ENCODE assay signal across 8 cellular contexts in genomic region chr1:2547210-2548067, GRCh38. TPM values are rescaled to one million over a fixed set of nuclear protein-coding genes. Genes with fewer than 3 reads are reported as not detected.
A peak's percentile ranks its signal among the peaks of the same experiment; 100 is the strongest.
DNase-seq lines count a peak whose midpoint lies in the region; ATAC-seq, FAIRE-seq and TF ChIP-seq lines count a peak whose summit lies in the region.

No MANE protein-coding gene starts in this region.

- H3K4me3 ChIP-seq in OCI-LY1 (ENCODE audit: low read depth, low read length, poor library complexity, severe bottlenecking) (peak overlapping the region; percentile 67), K562 (peak overlapping the region; percentile 62), mesodermal cell (ENCODE audit: extremely low read depth, insufficient read depth, low read length, poor library complexity, severe bottlenecking) (peak overlapping the region; percentile 52), testis (peak overlapping the region; percentile 50 to 61)

- TF ChIP-seq CTCF in OCI-LY1 (IDR thresholded peaks at IDR 0.05; ENCODE audit: low read length) (no peak), K562 (IDR thresholded peaks at IDR 0.05 in 2 of 3, conservative IDR thresholded peaks at IDR 0.05 in 1 of 3; ENCODE audit: insufficient read depth in 2 of 3, low read depth in 1 of 3, low read length in 3 of 3) (no peak), testis (IDR thresholded peaks at IDR 0.05) (no peak)

- no peaks in the 10 kb centered on the region for H3K9me2 ChIP-seq in OCI-LY1 (ENCODE audit: low read depth, low read length)

- no peak for TF ChIP-seq EP300 in K562 (IDR thresholded peaks at IDR 0.05; ENCODE audit: low read length)

- DNase-seq in NK-92 treated with Interleukin-12 subunit alpha and Interleukin-12 subunit beta, amount 100 ng/mL, for 24 hours (lab: John Stamatoyannopoulos, UW) = peak; percentile 55
- DNase-seq in NK-92 (lab: John Stamatoyannopoulos, UW; ENCODE audit: unreplicated experiment) = no peak
- no peak for DNase-seq in K562 (ENCODE audit: extremely low read depth in 1 of 4, low spot score in 3 of 4)
- no peak for DNase-seq in testis
- DNase-seq in hippocampal formation (lab: John Stamatoyannopoulos, UW) = no peak

- 7% methylated on average over 25 of the region's 27 CpGs for WGBS in K562 (ENCODE audit: insufficient coverage, low coverage, missing lambda C conversion rate)
- WGBS in mesodermal cell (ENCODE audit: insufficient coverage in 2 of 2), 2 experiments = 11 to 12% methylated on average over 21 to 24 of the region's 27 CpGs
- 17 to 26% methylated on average over 3 to 27 of the region's 27 CpGs for WGBS in testis, 2 donors

- no peaks in the 10 kb centered on the region for H3F3A ChIP-seq in OCI-LY1 (ENCODE audit: insufficient read depth, low read length)

- CTCF ChIA-PET in K562 (lab: Yijun Ruan, JAX; ENCODE audit: low intra/inter-chr PET ratio) = interaction anchor here (3.0 kb wide), 1 partner anchor 134 kb away, joined by 36 read pairs; the partner anchor contains the start of gene PEX10

- BruUV-seq in K562 (replicated peaks; lab: Mats Ljungman, UMichigan) = no TSS peak

- FAIRE-seq in K562 (lab: Jason Lieb, UNC) = no peak

- H4K20me1 ChIP-seq in OCI-LY1 (ENCODE audit: insufficient read depth, low read length) (no peaks in the 10 kb centered on the region), K562 (replicated peaks; ENCODE audit: control insufficient read depth, insufficient read depth, low read length) (no peaks in the 10 kb centered on the region; the same call in 1 of the 2 replicates)

- peaks cover 34% of the 10 kb centered on the region for H3K4me1 ChIP-seq in OCI-LY1 (ENCODE audit: insufficient read depth, low read length, severe bottlenecking)
- peaks cover 57 to 85% of the 10 kb centered on the region in 2 experiments for H3K4me1 ChIP-seq in K562 (replicated peaks in 1 of 2; ENCODE audit: control insufficient read depth in 2 of 2, insufficient read depth in 2 of 2, low read length in 2 of 2)
- peaks cover 38% of the 10 kb centered on the region for H3K4me1 ChIP-seq in mesodermal cell (ENCODE audit: control insufficient read depth, insufficient read depth, low read length, poor library complexity, severe bottlenecking)
- peaks cover 54% of the 10 kb centered on the region for H3K4me1 ChIP-seq in testis

- POLR2A ChIA-PET in K562 (lab: Yijun Ruan, JAX) = interaction anchor here (0.6 to 1.7 kb wide), 8 partner anchors 9 to 135 kb away, joined by 3 to 5 read pairs (median 3); partner anchors contain the start of genes PEX10 and TNFRSF14

- peaks cover 3% of the 10 kb centered on the region for H3K9me1 ChIP-seq in K562 (ENCODE audit: control insufficient read depth, insufficient read depth, low read length)

- H3K36me3 ChIP-seq in OCI-LY1 (ENCODE audit: insufficient read depth, low read length) (no peaks in the 10 kb centered on the region), K562 (ENCODE audit: control insufficient read depth, insufficient read depth, low read length) (no peaks in the 10 kb centered on the region), mesodermal cell (ENCODE audit: control insufficient read depth, insufficient read depth, low read length) (no peaks in the 10 kb centered on the region), testis (ENCODE audit: low read depth, missing control alignments) (no peaks in the 10 kb centered on the region)

- intact Hi-C loops in K562 (cut with micrococcal nuclease) = loop anchor here (1.0 to 10.0 kb wide), 5 partner anchors 40 to 353 kb away; partner anchors contain the start of genes FAAP20, PRXL2B and TTC34
- intact Hi-C loops in testis (cut with DNase I; ENCODE audit: low total_unique reads) = loop anchor here (5.0 kb wide), 1 partner anchor 135 kb away; the partner anchor contains the start of gene PEX10

- TF ChIP-seq POLR2A in K562 (conservative IDR thresholded peaks at IDR 0.05) (peak; percentile 38), testis (IDR thresholded peaks at IDR 0.05) (no peak)

- TF ChIP-seq RAD21 in K562 (CRISPR knock-in tag; conservative IDR thresholded peaks at IDR 0.05 in 1 of 2, IDR thresholded peaks at IDR 0.05 in 1 of 2) = no peak

- peak overlapping the region; percentile 77 for H3K4me2 ChIP-seq in OCI-LY1 (ENCODE audit: low read length)
- peak overlapping the region; percentile 87 for H3K4me2 ChIP-seq in K562 (ENCODE audit: insufficient read depth, low read length)

- ATAC-seq in K562 (peak; percentile 4), HG02678 (IDR thresholded peaks at IDR 0.05; ENCODE audit: unreplicated experiment) (no peak)

- in situ Hi-C loops in K562 (cut with MboI) = loop anchor here (25.0 kb wide), 1 partner anchor 360 kb away; the partner anchor contains the start of gene FAAP20

- H2AFZ ChIP-seq in OCI-LY1 (ENCODE audit: low read length) = no peak overlapping the region
- H2AFZ ChIP-seq in K562 (ENCODE audit: low read depth, low read length) = peak overlapping the region; percentile 26

- H3K9ac ChIP-seq in OCI-LY1 (ENCODE audit: low read length) (peak overlapping the region; percentile 60), K562 (ENCODE audit: insufficient read depth in 1 of 2, low read depth in 2 of 2, low read length in 2 of 2) (peak overlapping the region; percentile 59 to 87)

- no peaks in the 10 kb centered on the region for H3K27me3 ChIP-seq in OCI-LY1 (ENCODE audit: insufficient read depth, low read length)
- no peaks in the 10 kb centered on the region for H3K27me3 ChIP-seq in K562 (ENCODE audit: control insufficient read depth in 2 of 2, insufficient read depth in 2 of 2, low read length in 2 of 2)
- H3K27me3 ChIP-seq in testis = no peaks in the 10 kb centered on the region

- no peaks in the 10 kb centered on the region for H3K9me3 ChIP-seq in OCI-LY1 (ENCODE audit: low read length)
- no peaks in the 10 kb centered on the region for H3K9me3 ChIP-seq in K562 (replicated peaks; ENCODE audit: control insufficient read depth, insufficient read depth, low read depth, low read length)
- no peaks in the 10 kb centered on the region for H3K9me3 ChIP-seq in mesodermal cell (ENCODE audit: control insufficient read depth, low read length)
- H3K9me3 ChIP-seq in testis = no peaks in the 10 kb centered on the region

- no peaks in the 10 kb centered on the region for H3K79me2 ChIP-seq in OCI-LY1 (ENCODE audit: insufficient read depth, low read length)
- peaks cover 9% of the 10 kb centered on the region; the same call in 1 of the 3 replicates for H3K79me2 ChIP-seq in K562 (ENCODE audit: control insufficient read depth, insufficient read depth, low read length)

- peak overlapping the region; percentile 89 for H3K27ac ChIP-seq in OCI-LY1 (ENCODE audit: low read depth, low read length, poor library complexity, severe bottlenecking)
- H3K27ac ChIP-seq in K562 (ENCODE audit: extremely low read depth, low read depth, low read length) = peak overlapping the region; percentile 68
- H3K27ac ChIP-seq in mesodermal cell (ENCODE audit: low read depth, low read length, severe bottlenecking) = no peak overlapping the region
- H3K27ac ChIP-seq in testis = peak overlapping the region; percentile 56 to 95

RNA-seq across cellular contexts. Expression of gene TNFRSF14, which starts 8.7 kb away (rescaled TPM):
- 2.5 and 7.5 TPM in 2 replicates for total RNA-seq in K562 (2011; cell fraction: chromatin; rRNA removed; ENCODE audit: low replicate concordance)
- total RNA-seq in K562 (2011; cell fraction: nucleolus; rRNA removed) = 4.8 and 5.5 TPM in 2 replicates
- 3.3 and 3.4 TPM in 2 replicates for total RNA-seq in K562 (2011; cell fraction: nucleoplasm; rRNA removed)
- total RNA-seq in K562 (2014; rRNA removed) (0.68 and 0.73 TPM in 2 replicates), K562 (2014; rRNA removed; fragmentation: Illumina TruSeq; extraction: Trizol) (0.11 and 0.16 TPM in 2 replicates), K562 (2015; rRNA removed; fragmentation: Illumina TruSeq; extraction: Trizol) (1.1 and 1.3 TPM in 2 replicates), K562 (2021) (1.8 and 2.1 TPM in 2 replicates), testis (10 to 100 TPM; 39.0 to 45.1 TPM)
- polyA plus RNA-seq in K562 (2011; rRNA removed) (0.68 and 1.3 TPM in 2 replicates), K562 (2014; fragmentation: Illumina TruSeq; extraction: Trizol) (0.58 and 0.89 TPM in 2 replicates), K562 (2014; fragmentation: Nextera tagmentation; extraction: Ambion mirVana) (not detected), K562 (2014; rRNA removed) (1.6 and 2.3 TPM in 2 replicates), testis (ENCODE audit: insufficient read depth, low read depth, low replicate concordance) (26.0 TPM)
- polyA plus RNA-seq in K562 (2011; cell fraction: cytosol; rRNA removed) = 0.97 and 1.0 TPM in 2 replicates
- polyA plus RNA-seq in K562 (2011; cell fraction: nucleus; rRNA removed) = 11.2 and 14.0 TPM in 2 replicates
- 3.3 and 11.5 TPM in 2 replicates for polyA plus RNA-seq in K562 (2012)
- 0.15 and 0.18 TPM in 2 replicates for polyA minus RNA-seq in K562 (2011; rRNA and poly(A)+ RNA removed)
- not detected in 2 replicates for polyA minus RNA-seq in K562 (2011; cell fraction: cytosol; rRNA and poly(A)+ RNA removed)
- 1.6 and 2.0 TPM in 2 replicates for polyA minus RNA-seq in K562 (2011; cell fraction: nucleus; rRNA and poly(A)+ RNA removed)
- 0.85 TPM for polyA plus RNA-seq in mesodermal cell (2013, experiment 1 of 2)
- 0.51 TPM for polyA plus RNA-seq in mesodermal cell (2013, experiment 2 of 2)

RNA-seq across cellular contexts. Expression of gene HES5, which starts 17.4 kb away (rescaled TPM):
- total RNA-seq in K562 (2011; cell fraction: chromatin; rRNA removed; ENCODE audit: low replicate concordance) = not detected in 2 replicates
- not detected in 2 replicates for total RNA-seq in K562 (2011; cell fraction: nucleolus; rRNA removed)
- not detected in 2 replicates for total RNA-seq in K562 (2011; cell fraction: nucleoplasm; rRNA removed)
- total RNA-seq in K562 (2014; rRNA removed) (not detected in 2 replicates), K562 (2014; rRNA removed; fragmentation: Illumina TruSeq; extraction: Trizol) (not detected in 2 replicates), K562 (2015; rRNA removed; fragmentation: Illumina TruSeq; extraction: Trizol) (not detected in 2 replicates), K562 (2021) (not detected in 2 replicates), testis (1 to 10 TPM; 2.8 to 4.2 TPM)
- polyA plus RNA-seq in K562 (2011; rRNA removed) (not detected in 2 replicates), K562 (2014; fragmentation: Illumina TruSeq; extraction: Trizol) (not detected in 2 replicates), K562 (2014; fragmentation: Nextera tagmentation; extraction: Ambion mirVana) (not detected), K562 (2014; rRNA removed) (not detected in 2 replicates), testis (ENCODE audit: insufficient read depth, low read depth, low replicate concordance) (1.1 TPM)
- polyA plus RNA-seq in K562 (2011; cell fraction: cytosol; rRNA removed) = 0.04 TPM in 1 of 2 replicates, not detected in the other
- polyA plus RNA-seq in K562 (2011; cell fraction: nucleus; rRNA removed) = not detected in 2 replicates
- not detected in 2 replicates for polyA plus RNA-seq in K562 (2012)
- polyA minus RNA-seq in K562 (2011; rRNA and poly(A)+ RNA removed) = not detected in 2 replicates
- not detected in 2 replicates for polyA minus RNA-seq in K562 (2011; cell fraction: cytosol; rRNA and poly(A)+ RNA removed)
- polyA minus RNA-seq in K562 (2011; cell fraction: nucleus; rRNA and poly(A)+ RNA removed) = not detected in 2 replicates
- 1.1 TPM for polyA plus RNA-seq in mesodermal cell (2013, experiment 1 of 2)
- polyA plus RNA-seq in mesodermal cell (2013, experiment 2 of 2) = 0.96 TPM

RNA-seq across cellular contexts. Expression of gene PANK4, which starts 21.0 kb away (rescaled TPM):
- total RNA-seq in K562 (2011; cell fraction: chromatin; rRNA removed; ENCODE audit: low replicate concordance) = 114 and 307 TPM in 2 replicates
- 194 and 202 TPM in 2 replicates for total RNA-seq in K562 (2011; cell fraction: nucleolus; rRNA removed)
- total RNA-seq in K562 (2011; cell fraction: nucleoplasm; rRNA removed) = 119 and 146 TPM in 2 replicates
- 39.6 and 50.7 TPM in 2 replicates for total RNA-seq in K562 (2014; rRNA removed)
- total RNA-seq in K562 (2014; rRNA removed; fragmentation: Illumina TruSeq; extraction: Trizol) = 15.3 and 19.2 TPM in 2 replicates
- total RNA-seq in K562 (2015; rRNA removed; fragmentation: Illumina TruSeq; extraction: Trizol) = 29.7 and 32.0 TPM in 2 replicates
- total RNA-seq in K562 (2021) = 55.6 and 61.3 TPM in 2 replicates
- polyA plus RNA-seq in K562 (2011; rRNA removed) = 23.3 and 39.3 TPM in 2 replicates
- polyA plus RNA-seq in K562 (2011; cell fraction: cytosol; rRNA removed) = 21.3 and 25.3 TPM in 2 replicates
- 181 and 249 TPM in 2 replicates for polyA plus RNA-seq in K562 (2011; cell fraction: nucleus; rRNA removed)
- polyA plus RNA-seq in K562 (2012) = 28.4 and 32.3 TPM in 2 replicates
- polyA plus RNA-seq in K562 (2014; fragmentation: Illumina TruSeq; extraction: Trizol) = 31.5 and 31.8 TPM in 2 replicates
- 1 to 10 TPM in 1 of 2 experiments, under 1 TPM in 1; 0.93 to 1.4 TPM for polyA plus RNA-seq in K562 (2014; fragmentation: Nextera tagmentation; extraction: Ambion mirVana)
- polyA plus RNA-seq in K562 (2014; rRNA removed) = 41.3 and 42.3 TPM in 2 replicates
- polyA minus RNA-seq in K562 (2011; rRNA and poly(A)+ RNA removed) = 22.3 and 22.4 TPM in 2 replicates
- polyA minus RNA-seq in K562 (2011; cell fraction: cytosol; rRNA and poly(A)+ RNA removed) = 35.2 and 42.6 TPM in 2 replicates
- polyA minus RNA-seq in K562 (2011; cell fraction: nucleus; rRNA and poly(A)+ RNA removed) = 116 and 142 TPM in 2 replicates
- polyA plus RNA-seq in mesodermal cell (2013, experiment 1 of 2) = 34.3 TPM
- 27.7 TPM for polyA plus RNA-seq in mesodermal cell (2013, experiment 2 of 2)
- total RNA-seq in testis = 10 to 100 TPM; 65.9 to 84.7 TPM
- polyA plus RNA-seq in testis (ENCODE audit: insufficient read depth, low read depth, low replicate concordance) = 23.2 TPM

RNA-seq across cellular contexts. Expression of gene PRXL2B, which starts 39.1 kb away (rescaled TPM):
- 4.0 and 14.5 TPM in 2 replicates for total RNA-seq in K562 (2011; cell fraction: chromatin; rRNA removed; ENCODE audit: low replicate concordance)
- total RNA-seq in K562 (2011; cell fraction: nucleolus; rRNA removed) = 13.0 and 14.3 TPM in 2 replicates
- total RNA-seq in K562 (2011; cell fraction: nucleoplasm; rRNA removed) = 5.5 and 8.1 TPM in 2 replicates
- total RNA-seq in K562 (2014; rRNA removed) (14.0 and 16.4 TPM in 2 replicates), K562 (2014; rRNA removed; fragmentation: Illumina TruSeq; extraction: Trizol) (3.3 and 4.1 TPM in 2 replicates), K562 (2015; rRNA removed; fragmentation: Illumina TruSeq; extraction: Trizol) (11.8 TPM in 2 replicates), K562 (2021) (25.3 and 28.1 TPM in 2 replicates), testis (10 to 100 TPM; 20.9 to 25.1 TPM)
- polyA plus RNA-seq in K562 (2011; rRNA removed) (6.7 and 7.0 TPM in 2 replicates), K562 (2014; fragmentation: Illumina TruSeq; extraction: Trizol) (15.2 and 16.6 TPM in 2 replicates), K562 (2014; fragmentation: Nextera tagmentation; extraction: Ambion mirVana) (1 to 10 TPM in 1 of 2 experiments, under 1 TPM in 1; 0.99 to 1.7 TPM), K562 (2014; rRNA removed) (17.6 and 20.7 TPM in 2 replicates), testis (ENCODE audit: insufficient read depth, low read depth, low replicate concordance) (16.5 TPM)
- polyA plus RNA-seq in K562 (2011; cell fraction: cytosol; rRNA removed) = 9.9 and 25.7 TPM in 2 replicates
- 20.2 and 28.6 TPM in 2 replicates for polyA plus RNA-seq in K562 (2011; cell fraction: nucleus; rRNA removed)
- 11.9 and 22.1 TPM in 2 replicates for polyA plus RNA-seq in K562 (2012)
- 1.8 and 4.0 TPM in 2 replicates for polyA minus RNA-seq in K562 (2011; rRNA and poly(A)+ RNA removed)
- 3.9 and 7.0 TPM in 2 replicates for polyA minus RNA-seq in K562 (2011; cell fraction: cytosol; rRNA and poly(A)+ RNA removed)
- 5.4 and 6.8 TPM in 2 replicates for polyA minus RNA-seq in K562 (2011; cell fraction: nucleus; rRNA and poly(A)+ RNA removed)
- polyA plus RNA-seq in mesodermal cell (2013, experiment 1 of 2) = 23.7 TPM
- 22.1 TPM for polyA plus RNA-seq in mesodermal cell (2013, experiment 2 of 2)

Comparison
In these comparisons a context has a peak if more than half of its experiments do, and no peak if none do; other contexts are left out.
1. RNA of gene TNFRSF14, which starts 8.7 kb away (total RNA-seq): 39.0 to 45.1 TPM in testis; 0.11 to 7.5 TPM in K562; every median in the first group is over 4 times any median in the second.
2. Peak in every context shown above with its lines, with median percentiles within 50 percentile points of each other: H3K4me3 ChIP-seq.